ENCODE assay signal across 8 cellular contexts in the genomic region with DNA sequence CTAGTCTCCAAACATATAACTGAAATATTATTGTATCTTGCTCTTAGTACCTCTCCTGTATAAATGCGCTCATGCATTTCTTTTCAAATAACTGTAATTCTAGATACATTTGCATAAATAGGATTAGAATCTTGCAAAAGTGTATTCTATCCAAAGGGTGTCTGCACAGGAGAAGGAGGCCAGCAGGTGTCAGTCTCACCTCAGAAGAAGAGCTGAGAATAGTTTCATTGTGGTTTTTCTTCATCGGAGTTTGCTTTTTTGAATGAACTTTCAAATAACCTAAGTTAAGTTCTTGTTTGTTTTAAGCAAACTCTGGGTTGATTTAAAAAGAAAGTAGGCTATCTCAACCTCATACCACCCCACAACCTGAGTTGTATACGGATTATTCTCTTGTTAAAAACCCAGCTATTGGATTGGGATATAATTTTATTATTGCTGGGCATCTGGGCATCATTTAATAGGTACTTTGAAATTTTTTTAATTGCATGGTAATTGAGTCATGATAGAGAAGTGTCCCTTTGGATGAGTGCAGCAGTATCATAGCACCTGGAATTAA.
DNase-seq lines count a peak whose midpoint lies in the region; ATAC-seq and TF ChIP-seq lines count a peak whose summit lies in the region.

No MANE protein-coding gene starts in this region.

- H3K27me3 ChIP-seq in sigmoid colon, result no peaks in the 10 kb centered on the region

- no peaks in the 10 kb centered on the region for H3K9me3 ChIP-seq in sigmoid colon

- H3K4me1 ChIP-seq in sigmoid colon, result peaks cover 0 to 15% (median 13%) of the 10 kb centered on the region in 4 donors

- no peak for TF ChIP-seq POLR2A in sigmoid colon (IDR thresholded peaks at IDR 0.05)

- intact Hi-C loops in Right ventricle myocardium superior (cut with DNase I), result no loop called here
- intact Hi-C loops in sigmoid colon (cut with DNase I), result loop anchor here (10.0 kb wide), 1 partner anchor 1079 kb away; no protein-coding TSS in a partner anchor

- 4 to 23% methylated on average over 3 of the region's 3 CpGs for WGBS in sigmoid colon, 2 donors

- no peak for TF ChIP-seq EP300 in sigmoid colon (IDR thresholded peaks at IDR 0.05)

- no peak overlapping the region for H3K27ac ChIP-seq in sigmoid colon

- no peak overlapping the region for H3K4me3 ChIP-seq in sigmoid colon

- no peaks in the 10 kb centered on the region for H3K36me3 ChIP-seq in sigmoid colon

- ATAC-seq in GM19351 (IDR thresholded peaks at IDR 0.05; ENCODE audit: unreplicated experiment) (peak; percentile 83), Right ventricle myocardium superior (ENCODE audit: poor library complexity) (peak; percentile 81)

- TF ChIP-seq CTCF in sigmoid colon (IDR thresholded peaks at IDR 0.05), result peak in 3 of 4 experiments; percentile 54 to 72 (median 62)

- DNase-seq in COR-L47 (lab: John Stamatoyannopoulos, UW) (peak; percentile 30), M059J (ENCODE audit: low read depth) (peak; percentile 75), SW480 (ENCODE audit: low spot score) (peak; percentile 31), Right ventricle myocardium superior (no peak), sigmoid colon (no peak), HPDE6-E6E7 (ENCODE audit: extremely low spot score) (no peak)
- DNase-seq in effector CD8-positive, alpha-beta T cell (lab: John Stamatoyannopoulos, UW), result no peak

Comparison
In these comparisons a context has a peak if more than half of its experiments do, and no peak if none do; other contexts are left out.
1. DNase-seq: peak in COR-L47 (single experiment), M059J (single experiment) and SW480 (single experiment); none in Right ventricle myocardium superior (single experiment), sigmoid colon (single experiment), HPDE6-E6E7 (single experiment) and effector CD8-positive, alpha-beta T cell (single experiment).